Comparison of ENCODE assay signal across 1 cellular context in genomic region chr10:35546824-35547225, GRCh38.
TF ChIP-seq lines count a peak whose summit lies in the region.

No MANE protein-coding gene starts in this region.

TF ChIP-seq in HepG2, 621 proteins besides CTCF, POLR2A, EP300 and RAD21 (continued from another document):
- TF ChIP-seq, protein P1, sequence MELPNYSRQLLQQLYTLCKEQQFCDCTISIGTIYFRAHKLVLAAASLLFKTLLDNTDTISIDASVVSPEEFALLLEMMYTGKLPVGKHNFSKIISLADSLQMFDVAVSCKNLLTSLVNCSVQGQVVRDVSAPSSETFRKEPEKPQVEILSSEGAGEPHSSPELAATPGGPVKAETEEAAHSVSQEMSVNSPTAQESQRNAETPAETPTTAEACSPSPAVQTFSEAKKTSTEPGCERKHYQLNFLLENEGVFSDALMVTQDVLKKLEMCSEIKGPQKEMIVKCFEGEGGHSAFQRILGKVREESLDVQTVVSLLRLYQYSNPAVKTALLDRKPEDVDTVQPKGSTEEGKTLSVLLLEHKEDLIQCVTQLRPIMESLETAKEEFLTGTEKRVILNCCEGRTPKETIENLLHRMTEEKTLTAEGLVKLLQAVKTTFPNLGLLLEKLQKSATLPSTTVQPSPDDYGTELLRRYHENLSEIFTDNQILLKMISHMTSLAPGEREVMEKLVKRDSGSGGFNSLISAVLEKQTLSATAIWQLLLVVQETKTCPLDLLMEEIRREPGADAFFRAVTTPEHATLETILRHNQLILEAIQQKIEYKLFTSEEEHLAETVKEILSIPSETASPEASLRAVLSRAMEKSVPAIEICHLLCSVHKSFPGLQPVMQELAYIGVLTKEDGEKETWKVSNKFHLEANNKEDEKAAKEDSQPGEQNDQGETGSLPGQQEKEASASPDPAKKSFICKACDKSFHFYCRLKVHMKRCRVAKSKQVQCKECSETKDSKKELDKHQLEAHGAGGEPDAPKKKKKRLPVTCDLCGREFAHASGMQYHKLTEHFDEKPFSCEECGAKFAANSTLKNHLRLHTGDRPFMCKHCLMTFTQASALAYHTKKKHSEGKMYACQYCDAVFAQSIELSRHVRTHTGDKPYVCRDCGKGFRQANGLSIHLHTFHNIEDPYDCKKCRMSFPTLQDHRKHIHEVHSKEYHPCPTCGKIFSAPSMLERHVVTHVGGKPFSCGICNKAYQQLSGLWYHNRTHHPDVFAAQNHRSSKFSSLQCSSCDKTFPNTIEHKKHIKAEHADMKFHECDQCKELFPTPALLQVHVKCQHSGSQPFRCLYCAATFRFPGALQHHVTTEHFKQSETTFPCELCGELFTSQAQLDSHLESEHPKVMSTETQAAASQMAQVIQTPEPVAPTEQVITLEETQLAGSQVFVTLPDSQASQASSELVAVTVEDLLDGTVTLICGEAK (IDR thresholded peaks at IDR 0.05) = no peak
- TF ChIP-seq, protein P1 (CRISPR knock-in tag; IDR thresholded peaks at IDR 0.05) = no peak
- TF ChIP-seq HNRNPH1 (optimal IDR thresholded peaks at IDR 0.05; ENCODE audit: low read depth, low read length) (no peak), ZNF615 (CRISPR knock-in tag; IDR thresholded peaks at IDR 0.05; ENCODE audit: borderline replicate concordance) (no peak), ZNF572 (CRISPR knock-in tag; IDR thresholded peaks at IDR 0.05) (no peak), ZNF337 (CRISPR knock-in tag; IDR thresholded peaks at IDR 0.05; ENCODE audit: borderline replicate concordance, low read depth) (no peak), PBX3 (CRISPR knock-in tag; IDR thresholded peaks at IDR 0.05; ENCODE audit: borderline replicate concordance) (no peak), ZNF253 (CRISPR knock-in tag; IDR thresholded peaks at IDR 0.05; ENCODE audit: borderline replicate concordance) (no peak), NCOA1 (CRISPR knock-in tag; IDR thresholded peaks at IDR 0.05) (no peak), TGIF2 (CRISPR knock-in tag; IDR thresholded peaks at IDR 0.05) (no peak), E2F1 (CRISPR knock-in tag; IDR thresholded peaks at IDR 0.05) (no peak), HOXD1 (CRISPR knock-in tag; IDR thresholded peaks at IDR 0.05) (no peak), RBM22 (optimal IDR thresholded peaks at IDR 0.05; ENCODE audit: low read length) (no peak)
- TF ChIP-seq, protein P2, sequence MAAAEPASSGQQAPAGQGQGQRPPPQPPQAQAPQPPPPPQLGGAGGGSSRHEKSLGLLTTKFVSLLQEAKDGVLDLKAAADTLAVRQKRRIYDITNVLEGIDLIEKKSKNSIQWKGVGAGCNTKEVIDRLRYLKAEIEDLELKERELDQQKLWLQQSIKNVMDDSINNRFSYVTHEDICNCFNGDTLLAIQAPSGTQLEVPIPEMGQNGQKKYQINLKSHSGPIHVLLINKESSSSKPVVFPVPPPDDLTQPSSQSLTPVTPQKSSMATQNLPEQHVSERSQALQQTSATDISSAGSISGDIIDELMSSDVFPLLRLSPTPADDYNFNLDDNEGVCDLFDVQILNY (CRISPR knock-in tag; conservative IDR thresholded peaks at IDR 0.05) = no peak
